1 cellular context compared by ENCODE assay signal in the genomic region with DNA sequence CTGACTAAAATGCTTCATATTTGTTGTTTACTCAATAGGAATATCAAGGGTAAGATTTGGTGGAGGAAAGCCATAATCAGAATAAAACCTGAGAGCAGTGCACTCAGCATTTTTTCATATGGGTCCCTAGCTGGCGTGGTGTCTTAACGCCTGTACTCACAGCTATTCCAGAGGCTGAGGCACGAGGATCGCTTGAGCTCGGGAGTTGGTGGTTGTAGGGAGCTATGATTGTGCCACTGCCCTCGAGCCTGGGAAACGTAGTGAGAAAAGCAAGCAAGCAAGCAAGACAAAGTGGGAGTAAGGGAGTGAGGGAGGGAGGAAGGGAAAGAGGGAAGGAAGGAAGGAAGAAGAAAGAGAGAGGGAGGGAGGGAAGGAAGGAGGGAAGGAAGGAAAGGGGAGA.
TF ChIP-seq lines count a peak whose summit lies in the region.

No MANE protein-coding gene starts in this region.

TF ChIP-seq in SK-N-SH, 30 proteins besides CTCF, POLR2A, EP300 and RAD21 (continued from another document):
- TF ChIP-seq CHD2 (IDR thresholded peaks at IDR 0.05; ENCODE audit: low read length, partially characterized antibody) (no peak), SIN3A (IDR thresholded peaks at IDR 0.05; ENCODE audit: borderline replicate concordance, low read depth, low read length) (no peak)
